ENCODE assay signal across 13 cellular contexts in genomic region chr19:898663-899062, GRCh38. TPM values are rescaled to one million over a fixed set of nuclear protein-coding genes. Genes with fewer than 3 reads are reported as not detected.
A peak's percentile ranks its signal among the peaks of the same experiment; 100 is the strongest.
DNase-seq lines count a peak whose midpoint lies in the region; ATAC-seq lines count a peak whose summit lies in the region.
"Had no signal": no experiment of that assay in that cellular context is flagged by ENCODE, and none has a peak within 500 bp of the region (broad histone marks: within the 10 kb centered on the region; RNA-seq: fewer than 3 reads in every experiment).

No MANE protein-coding gene starts in this region.

- CTCF ChIA-PET in CD4-positive, alpha-beta memory T cell (lab: Charles Lee; ENCODE audit: partially characterized antibody): interaction anchor here (0.9 kb wide), 3 partner anchors 9 to 43 kb away, joined by 3 to 5 read pairs (median 4); no protein-coding TSS in a partner anchor

- H3K27ac ChIP-seq in CD4-positive, alpha-beta memory T cell (ENCODE audit: low read depth, low read length): no peak overlapping the region
- H3K27ac ChIP-seq in SJCRH30 (no peak overlapping the region), layer of hippocampus (ENCODE audit: low read depth, low read length) (peak overlapping the region; percentile 10)
- H3K27ac ChIP-seq: body of pancreas, SJSA1 had no signal

- H3K4me1 ChIP-seq in CD4-positive, alpha-beta memory T cell (ENCODE audit: insufficient read depth, low read length): peaks cover 21% of the 10 kb centered on the region
- peaks cover 4% of the 10 kb centered on the region; the same call in 1 of the 2 replicates for H3K4me1 ChIP-seq in SJCRH30
- H3K4me1 ChIP-seq: SJSA1 had no signal

- H3K27ac Mint-ChIP-seq in CD4-positive, alpha-beta memory T cell: peak overlapping the region in 3 of 7 donors; percentile 51 to 68 (median 53)

- no peak overlapping the region for H3K4me3 ChIP-seq in CD4-positive, alpha-beta memory T cell (ENCODE audit: low read length in 2 of 2)
- H3K4me3 ChIP-seq in H7 (ENCODE audit: insufficient read depth, low read depth, low read length) (no peak overlapping the region), SJCRH30 (no peak overlapping the region)
- H3K4me3 ChIP-seq: body of pancreas, SJSA1 had no signal

- peaks cover 0 to 29% (median 5%) of the 10 kb centered on the region in 4 donors for H3K4me1 Mint-ChIP-seq in CD4-positive, alpha-beta memory T cell

- H3K27me3 ChIP-seq in CD4-positive, alpha-beta memory T cell (ENCODE audit: insufficient read depth, low read length): no peaks in the 10 kb centered on the region
- H3K27me3 ChIP-seq in H7 (ENCODE audit: control insufficient read depth, insufficient read depth, low read length): no peaks in the 10 kb centered on the region
- no peaks in the 10 kb centered on the region for H3K27me3 ChIP-seq in SJCRH30
- no peaks in the 10 kb centered on the region for H3K27me3 ChIP-seq in layer of hippocampus (ENCODE audit: control insufficient read depth, insufficient read depth, low read length)
- H3K27me3 ChIP-seq: body of pancreas, SJSA1 had no signal

- H3K4me3 Mint-ChIP-seq in CD4-positive, alpha-beta memory T cell: no peak overlapping the region

- POLR2A ChIA-PET in CD4-positive, alpha-beta memory T cell (lab: Charles Lee; ENCODE audit: partially characterized antibody): interaction anchor here (0.9 to 8.9 kb wide), 5 partner anchors 9 to 374 kb away, joined by 3 to 252 read pairs (median 7); no protein-coding TSS in a partner anchor

- H3K27me3 Mint-ChIP-seq in CD4-positive, alpha-beta memory T cell: no peaks in the 10 kb centered on the region

- H3K36me3 Mint-ChIP-seq in CD4-positive, alpha-beta memory T cell: peaks cover 5 to 16% of the 10 kb centered on the region in 2 donors

- intact Hi-C loops in CD4-positive, alpha-beta memory T cell (cut with micrococcal nuclease): no loop called here

- H3K36me3 ChIP-seq in CD4-positive, alpha-beta memory T cell (ENCODE audit: insufficient read depth, low read length): peaks cover 26% of the 10 kb centered on the region
- H3K36me3 ChIP-seq in H7 (replicated peaks; ENCODE audit: control insufficient read depth, insufficient read depth, low read length): no peaks in the 10 kb centered on the region; the same call in 1 of the 2 replicates
- H3K36me3 ChIP-seq in SJCRH30: peaks cover 4% of the 10 kb centered on the region; the same call in 1 of the 2 replicates

- peak in 3 of 5 donors; percentile 28 to 55 (median 38) for DNase-seq in CD4-positive, alpha-beta memory T cell
- DNase-seq in H7: peak; percentile 93
- peak; percentile 70 to 78 for DNase-seq in SJCRH30
- DNase-seq: DND-41, left colon had no signal

- peaks cover 0 to 1% (median 0%) of the 10 kb centered on the region in 8 donors for H3K9me3 Mint-ChIP-seq in CD4-positive, alpha-beta memory T cell

- no peaks in the 10 kb centered on the region for H3K9me3 ChIP-seq in CD4-positive, alpha-beta memory T cell (ENCODE audit: control insufficient read depth in 1 of 2, low read length in 2 of 2)
- no peaks in the 10 kb centered on the region for H3K9me3 ChIP-seq in SJCRH30 (replicated peaks)
- H3K9me3 ChIP-seq: body of pancreas, SJSA1 had no signal

- ATAC-seq in GM21528 (IDR thresholded peaks at IDR 0.05; ENCODE audit: low FRiP score, unreplicated experiment) (no peak), HG02870 (IDR thresholded peaks at IDR 0.05; ENCODE audit: unreplicated experiment) (no peak), GM18867 (IDR thresholded peaks at IDR 0.05; ENCODE audit: unreplicated experiment) (no peak), HG03039 (IDR thresholded peaks at IDR 0.05; ENCODE audit: unreplicated experiment) (no peak)
- ATAC-seq: body of pancreas, HCT116, left colon had no signal

RNA-seq across cellular contexts. Expression of gene RNU6-9, which starts 5.4 kb away (rescaled TPM):
- total RNA-seq in CD4-positive, alpha-beta memory T cell: not detected
- polyA plus RNA-seq in CD4-positive, alpha-beta memory T cell: not detected
- total RNA-seq in H7 (2014; rRNA removed; shearing (Covaris generic)): not detected in 2 replicates
- total RNA-seq in SJCRH30 (2014; rRNA removed; shearing (Covaris generic)): not detected in 2 replicates
- total RNA-seq: body of pancreas, left colon, SJSA1 had no signal

RNA-seq across cellular contexts. Expression of gene MED16, which starts 5.7 kb away (rescaled TPM):
- 10 to 100 TPM; 68.3 to 71.7 TPM for total RNA-seq in CD4-positive, alpha-beta memory T cell
- 100 to 1,000 TPM in 1 of 2 donors, 10 to 100 TPM in 1; 48.6 to 125 TPM for polyA plus RNA-seq in CD4-positive, alpha-beta memory T cell
- 29.5 and 36.2 TPM in 2 replicates for total RNA-seq in H7 (2014; rRNA removed; shearing (Covaris generic))
- total RNA-seq in SJCRH30 (2014; rRNA removed; shearing (Covaris generic)): 19.6 and 21.3 TPM in 2 replicates

RNA-seq across cellular contexts. Expression of gene R3HDM4, which starts 14.4 kb away (rescaled TPM):
- 100 to 1,000 TPM; 153 to 160 TPM for total RNA-seq in CD4-positive, alpha-beta memory T cell
- polyA plus RNA-seq in CD4-positive, alpha-beta memory T cell: 100 to 1,000 TPM; 203 to 230 TPM
- total RNA-seq in H7 (2014; rRNA removed; shearing (Covaris generic)): 47.5 and 49.9 TPM in 2 replicates
- 18.3 and 19.8 TPM in 2 replicates for total RNA-seq in SJCRH30 (2014; rRNA removed; shearing (Covaris generic))

RNA-seq across cellular contexts. Expression of gene KISS1R, which starts 18.5 kb away (rescaled TPM):
- 1 to 10 TPM in 1 of 2 experiments, under 1 TPM in 1; 0.79 to 1.2 TPM for total RNA-seq in CD4-positive, alpha-beta memory T cell
- under 1 TPM; 0.59 TPM for polyA plus RNA-seq in CD4-positive, alpha-beta memory T cell
- total RNA-seq in H7 (2014; rRNA removed; shearing (Covaris generic)): 0.67 and 1.4 TPM in 2 replicates
- 0.08 TPM in 1 of 2 replicates, not detected in the other for total RNA-seq in SJCRH30 (2014; rRNA removed; shearing (Covaris generic))
- total RNA-seq: left colon, SJSA1 had no signal

RNA-seq across cellular contexts. Expression of gene ARID3A, which starts 27.2 kb away (rescaled TPM):
- total RNA-seq in CD4-positive, alpha-beta memory T cell: 1 to 10 TPM; 9.2 to 9.6 TPM
- polyA plus RNA-seq in CD4-positive, alpha-beta memory T cell: 1 to 10 TPM in 1 of 2 donors, under 1 TPM in 1; 0.27 to 1.1 TPM
- 85.4 and 92.6 TPM in 2 replicates for total RNA-seq in H7 (2014; rRNA removed; shearing (Covaris generic))
- 28.7 and 34.8 TPM in 2 replicates for total RNA-seq in SJCRH30 (2014; rRNA removed; shearing (Covaris generic))

Comparison
In these comparisons a context has a peak if more than half of its experiments do, and no peak if none do; other contexts are left out.
1. DNase-seq: peak in every context shown above with its lines; median percentile 93 in H7; 74 in SJCRH30; 38 in CD4-positive, alpha-beta memory T cell.